Comparison of ENCODE assay signal across 8 cellular contexts in genomic region chr19:14519245-14519859, GRCh38. TPM values are rescaled to one million over a fixed set of nuclear protein-coding genes. Genes with fewer than 3 reads are reported as not detected.
DNase-seq lines count a peak whose midpoint lies in the region; ATAC-seq and TF ChIP-seq lines count a peak whose summit lies in the region.

No MANE protein-coding gene starts in this region.

- TF ChIP-seq CTCF in OCI-LY3 (IDR thresholded peaks at IDR 0.05; ENCODE audit: low read depth, low read length) (no peak), osteocyte (IDR thresholded peaks at IDR 0.05) (no peak)

- H3K36me3 Mint-ChIP-seq in CD4-positive, CD25-positive, alpha-beta regulatory T cell = peaks cover 26% of the 10 kb centered on the region
- H3K36me3 Mint-ChIP-seq in osteocyte (ENCODE audit: unreplicated experiment) = peaks cover 24% of the 10 kb centered on the region

- no peak for ATAC-seq in CD4-positive, CD25-positive, alpha-beta regulatory T cell (ENCODE audit: low read depth in 2 of 2)
- ATAC-seq in HG03378 (IDR thresholded peaks at IDR 0.05; ENCODE audit: unreplicated experiment) = no peak

- peaks cover 12% of the 10 kb centered on the region for H3K27me3 Mint-ChIP-seq in CD4-positive, CD25-positive, alpha-beta regulatory T cell
- H3K27me3 Mint-ChIP-seq in osteocyte (ENCODE audit: unreplicated experiment) = no peaks in the 10 kb centered on the region

- H3K36me3 ChIP-seq in CD4-positive, CD25-positive, alpha-beta regulatory T cell (ENCODE audit: control insufficient read depth, insufficient read depth, low read length) = peaks cover 26% of the 10 kb centered on the region
- peaks cover 18% of the 10 kb centered on the region for H3K36me3 ChIP-seq in OCI-LY3 (replicated peaks; ENCODE audit: low read depth, low read length)
- H3K36me3 ChIP-seq in effector memory CD4-positive, alpha-beta T cell (ENCODE audit: control insufficient read depth, insufficient read depth, low read length) = peaks cover 26% of the 10 kb centered on the region

- peaks cover 22% of the 10 kb centered on the region for H4K20me1 ChIP-seq in OCI-LY3 (ENCODE audit: insufficient read depth, low read length)

- H3K4me1 Mint-ChIP-seq in CD4-positive, CD25-positive, alpha-beta regulatory T cell = peaks cover 11 to 80% (median 61%) of the 10 kb centered on the region in 4 donors
- H3K4me1 Mint-ChIP-seq in osteocyte (ENCODE audit: unreplicated experiment) = peaks cover 33% of the 10 kb centered on the region

- H3K27ac ChIP-seq in CD4-positive, CD25-positive, alpha-beta regulatory T cell (ENCODE audit: insufficient read depth, low read length, poor library complexity, severe bottlenecking) = peak overlapping the region; percentile 94
- H3K27ac ChIP-seq in OCI-LY3 (ENCODE audit: low read length) = peak overlapping the region; percentile 78
- peak overlapping the region; percentile 81 for H3K27ac ChIP-seq in effector memory CD4-positive, alpha-beta T cell (ENCODE audit: insufficient read depth, low read length, poor library complexity, severe bottlenecking)

- H3K4me3 ChIP-seq in CD4-positive, CD25-positive, alpha-beta regulatory T cell (ENCODE audit: low read depth, low read length) = peak overlapping the region; percentile 31
- peak overlapping the region; percentile 82 for H3K4me3 ChIP-seq in OCI-LY3 (ENCODE audit: low read length)
- no peak overlapping the region for H3K4me3 ChIP-seq in effector memory CD4-positive, alpha-beta T cell (ENCODE audit: insufficient read depth, low read depth, low read length, poor library complexity, severe bottlenecking)

- H3K9me3 Mint-ChIP-seq in CD4-positive, CD25-positive, alpha-beta regulatory T cell = peaks cover 0 to 4% (median 0%) of the 10 kb centered on the region in 7 donors
- no peaks in the 10 kb centered on the region for H3K9me3 Mint-ChIP-seq in osteocyte (ENCODE audit: unreplicated experiment)

- peak overlapping the region; percentile 79 for H3K9ac ChIP-seq in OCI-LY3 (ENCODE audit: low read length)

- H3K4me2 ChIP-seq in OCI-LY3 (ENCODE audit: low read length) = peak overlapping the region; percentile 86

- no peak overlapping the region for H2AFZ ChIP-seq in OCI-LY3 (ENCODE audit: low read depth, low read length)

- H3K4me3 Mint-ChIP-seq in CD4-positive, CD25-positive, alpha-beta regulatory T cell = peak overlapping the region; percentile 87 to 98 (median 97)
- peak overlapping the region; percentile 49 for H3K4me3 Mint-ChIP-seq in osteocyte (ENCODE audit: unreplicated experiment)

- DNase-seq in CD4-positive, CD25-positive, alpha-beta regulatory T cell = no peak
- DNase-seq in effector memory CD4-positive, alpha-beta T cell = no peak
- DNase-seq in osteocyte (ENCODE audit: extremely low spot score, unreplicated experiment) = no peak
- no peak for DNase-seq in NCI-H82 (lab: John Stamatoyannopoulos, UW)
- no peak for DNase-seq in HK-2 (ENCODE audit: unreplicated experiment)
- DNase-seq in foreskin melanocyte = no peak

- H3K27me3 ChIP-seq in CD4-positive, CD25-positive, alpha-beta regulatory T cell (ENCODE audit: control insufficient read depth, insufficient read depth, low read length) = no peaks in the 10 kb centered on the region
- H3K27me3 ChIP-seq in OCI-LY3 (ENCODE audit: low read depth, low read length) = no peaks in the 10 kb centered on the region
- H3K27me3 ChIP-seq in effector memory CD4-positive, alpha-beta T cell (replicated peaks; ENCODE audit: control insufficient read depth, insufficient read depth, low read length, poor library complexity, severe bottlenecking) = no peaks in the 10 kb centered on the region

- H3K4me1 ChIP-seq in CD4-positive, CD25-positive, alpha-beta regulatory T cell (ENCODE audit: control insufficient read depth, insufficient read depth, low read length, poor library complexity, severe bottlenecking) = peaks cover 86% of the 10 kb centered on the region
- H3K4me1 ChIP-seq in OCI-LY3 (ENCODE audit: low read length) = peaks cover 15% of the 10 kb centered on the region
- peaks cover 70% of the 10 kb centered on the region for H3K4me1 ChIP-seq in effector memory CD4-positive, alpha-beta T cell (ENCODE audit: control insufficient read depth, insufficient read depth, low read length, poor library complexity, severe bottlenecking)

- H3K79me2 ChIP-seq in OCI-LY3 (ENCODE audit: low read length) = peaks cover 31% of the 10 kb centered on the region

- H3K27ac Mint-ChIP-seq in CD4-positive, CD25-positive, alpha-beta regulatory T cell = peak overlapping the region; percentile 85 to 100 (median 99)
- H3K27ac Mint-ChIP-seq in osteocyte (ENCODE audit: unreplicated experiment) = peak overlapping the region; percentile 90

- H3K9me3 ChIP-seq in CD4-positive, CD25-positive, alpha-beta regulatory T cell (ENCODE audit: control insufficient read depth in 2 of 2, low read length in 2 of 2) = no peaks in the 10 kb centered on the region
- H3K9me3 ChIP-seq in OCI-LY3 (ENCODE audit: insufficient read depth, low read length) = no peaks in the 10 kb centered on the region
- no peaks in the 10 kb centered on the region for H3K9me3 ChIP-seq in effector memory CD4-positive, alpha-beta T cell (ENCODE audit: control insufficient read depth, low read length)

RNA-seq across cellular contexts. Expression of gene DNAJB1, which starts 1.2 kb away (rescaled TPM):
- total RNA-seq in CD4-positive, CD25-positive, alpha-beta regulatory T cell = 754 TPM
- polyA plus RNA-seq in CD4-positive, CD25-positive, alpha-beta regulatory T cell = 100 to 1,000 TPM; 302 to 349 (median 332) TPM
- 80.0 and 84.6 TPM in 2 replicates for total RNA-seq in osteocyte

RNA-seq across cellular contexts. Expression of gene TECR, which starts 10.0 kb away (rescaled TPM):
- total RNA-seq in CD4-positive, CD25-positive, alpha-beta regulatory T cell = 159 TPM
- 100 to 1,000 TPM; 304 to 351 (median 335) TPM for polyA plus RNA-seq in CD4-positive, CD25-positive, alpha-beta regulatory T cell
- total RNA-seq in osteocyte = 136 and 139 TPM in 2 replicates

RNA-seq across cellular contexts. Expression of gene GIPC1, which starts 23.4 kb away (rescaled TPM):
- total RNA-seq in CD4-positive, CD25-positive, alpha-beta regulatory T cell = 37.5 TPM
- 10 to 100 TPM; 44.0 to 62.0 (median 55.7) TPM for polyA plus RNA-seq in CD4-positive, CD25-positive, alpha-beta regulatory T cell
- total RNA-seq in osteocyte = 89.0 and 90.3 TPM in 2 replicates

RNA-seq across cellular contexts. Expression of gene PTGER1, which starts 44.2 kb away (rescaled TPM):
- total RNA-seq in CD4-positive, CD25-positive, alpha-beta regulatory T cell = not detected
- not detected for polyA plus RNA-seq in CD4-positive, CD25-positive, alpha-beta regulatory T cell
- total RNA-seq in osteocyte = 1.0 and 1.6 TPM in 2 replicates

RNA-seq across cellular contexts. Expression of gene NDUFB7, which starts 52.5 kb away (rescaled TPM):
- total RNA-seq in CD4-positive, CD25-positive, alpha-beta regulatory T cell = 51.4 TPM
- polyA plus RNA-seq in CD4-positive, CD25-positive, alpha-beta regulatory T cell = 100 to 1,000 TPM; 196 to 238 (median 218) TPM
- 149 and 158 TPM in 2 replicates for total RNA-seq in osteocyte
